9 cellular contexts compared by ENCODE assay signal in genomic region chr7:43764807-43765491, GRCh38. TPM values are rescaled to one million over a fixed set of nuclear protein-coding genes. Genes with fewer than 3 reads are reported as not detected.
DNase-seq lines count a peak whose midpoint lies in the region; ATAC-seq and TF ChIP-seq lines count a peak whose summit lies in the region.
"Had no signal": no experiment of that assay in that cellular context is flagged by ENCODE, and none has a peak within 500 bp of the region (broad histone marks: within the 10 kb centered on the region; RNA-seq: fewer than 3 reads in every experiment).

No MANE protein-coding gene starts in this region.

- H3K9me3 Mint-ChIP-seq in natural killer cell treated with Interleukin-12 subunit alpha and Interleukin-12 subunit beta and Interleukin-15 and Interleukin-18, amount 100 ng/mL, for 72 hours, result no peaks in the 10 kb centered on the region

- H3K9me3 ChIP-seq in lung (ENCODE audit: control insufficient read depth in 2 of 2, insufficient read depth in 1 of 2, low read length in 1 of 2), result no peaks in the 10 kb centered on the region
- H3K9me3 ChIP-seq: BLaER1 had no signal

- intact Hi-C loops in left cardiac atrium (cut with DNase I) (no loop called here), Right ventricle myocardium superior (cut with DNase I) (no loop called here)

- H3K4me1 ChIP-seq in lung (ENCODE audit: control insufficient read depth in 2 of 2, insufficient read depth in 2 of 2, low read length in 2 of 2), result peaks cover 0 to 10% of the 10 kb centered on the region in 2 donors
- H3K4me1 ChIP-seq: BLaER1 had no signal

- no peaks in the 10 kb centered on the region for H3K36me3 ChIP-seq in lung (ENCODE audit: control insufficient read depth in 2 of 2, insufficient read depth in 2 of 2, low read length in 2 of 2)
- H3K36me3 ChIP-seq: BLaER1 had no signal

- no peak overlapping the region for H3K4me3 Mint-ChIP-seq in natural killer cell treated with Interleukin-12 subunit alpha and Interleukin-12 subunit beta and Interleukin-15 and Interleukin-18, amount 100 ng/mL, for 72 hours

- H3K4me1 Mint-ChIP-seq in natural killer cell treated with Interleukin-12 subunit alpha and Interleukin-12 subunit beta and Interleukin-15 and Interleukin-18, amount 100 ng/mL, for 72 hours (ENCODE audit: low read depth in 2 of 2), result peaks cover 18 to 20% of the 10 kb centered on the region in 2 donors

- H3K4me3 ChIP-seq in lung, result no peak overlapping the region
- H3K4me3 ChIP-seq: BLaER1 had no signal

- 51 to 53% methylated on average over 10 of the region's 10 CpGs for WGBS in lung, 2 donors

- no peaks in the 10 kb centered on the region for H3K36me3 Mint-ChIP-seq in natural killer cell treated with Interleukin-12 subunit alpha and Interleukin-12 subunit beta and Interleukin-15 and Interleukin-18, amount 100 ng/mL, for 72 hours

- in situ Hi-C loops in T47D (cut with HindIII; ENCODE audit: low pct_unique_long_range_greater_than_20kb, low sequenced_read_pairs), result no loop called here

- H3K27ac ChIP-seq in lung (ENCODE audit: low read depth in 1 of 2, low read length in 1 of 2), result peak overlapping the region in 1 of 2 donors; percentile 73
- H3K27ac ChIP-seq: BLaER1 had no signal

- ATAC-seq in left cardiac atrium (peak; percentile 12 to 73), Right ventricle myocardium superior (ENCODE audit: poor library complexity) (no peak), lung (ENCODE audit: insufficient read depth, low FRiP score) (peak; percentile 70)
- no peak for ATAC-seq in natural killer cell treated with Interleukin-12 subunit alpha and Interleukin-12 subunit beta and Interleukin-15 and Interleukin-18, amount 100 ng/mL, for 72 hours

- H3K27me3 Mint-ChIP-seq in natural killer cell treated with Interleukin-12 subunit alpha and Interleukin-12 subunit beta and Interleukin-15 and Interleukin-18, amount 100 ng/mL, for 72 hours, result no peaks in the 10 kb centered on the region

- no peak for TF ChIP-seq CTCF in lung (IDR thresholded peaks at IDR 0.05; ENCODE audit: control extremely low read depth, extremely low read depth)

- DNase-seq in left cardiac atrium (no peak), Right ventricle myocardium superior (no peak), T47D (ENCODE audit: low read depth in 1 of 2, low spot score in 1 of 2) (peak; percentile 58 to 94), lung (ENCODE audit: low spot score) (peak; percentile 31), activated gamma-delta T cell treated with Interleukin-2 at 50 U/mL for 16 hours (no peak), medulla oblongata (ENCODE audit: extremely low spot score) (no peak)
- no peak for DNase-seq in natural killer cell treated with Interleukin-12 subunit alpha and Interleukin-12 subunit beta and Interleukin-15 and Interleukin-18, amount 100 ng/mL, for 72 hours (ENCODE audit: low spot score)
- no peak for DNase-seq in central memory CD4-positive, alpha-beta T cell

- H3K27me3 ChIP-seq in lung (ENCODE audit: control insufficient read depth, insufficient read depth), result no peaks in the 10 kb centered on the region

- H3K27ac Mint-ChIP-seq in natural killer cell treated with Interleukin-12 subunit alpha and Interleukin-12 subunit beta and Interleukin-15 and Interleukin-18, amount 100 ng/mL, for 72 hours, result peak overlapping the region in 1 of 2 donors; percentile 78

RNA-seq across cellular contexts. Expression of gene BLVRA, which starts 6.5 kb away (rescaled TPM):
- total RNA-seq in left cardiac atrium (10 to 100 TPM; 47.2 to 51.9 TPM), Right ventricle myocardium superior (51.5 TPM), lung (10 to 100 TPM; 25.9 to 92.2 TPM)
- 100 to 1,000 TPM; 102 to 143 TPM for polyA plus RNA-seq in lung
- 10 to 100 TPM; 34.6 to 62.0 TPM for total RNA-seq in natural killer cell treated with Interleukin-12 subunit alpha and Interleukin-12 subunit beta and Interleukin-15 and Interleukin-18, amount 100 ng/mL, for 72 hours

RNA-seq across cellular contexts. Expression of gene COA1, which starts 35.6 kb away (rescaled TPM):
- total RNA-seq in left cardiac atrium (10 to 100 TPM; 52.7 to 55.4 TPM), Right ventricle myocardium superior (66.4 TPM), lung (10 to 100 TPM; 47.7 to 92.1 TPM)
- polyA plus RNA-seq in lung, result 10 to 100 TPM; 35.0 to 37.6 TPM
- total RNA-seq in natural killer cell treated with Interleukin-12 subunit alpha and Interleukin-12 subunit beta and Interleukin-15 and Interleukin-18, amount 100 ng/mL, for 72 hours, result 100 to 1,000 TPM in 1 of 2 donors, 10 to 100 TPM in 1; 77.2 to 119 TPM

Comparison
In these comparisons a context has a peak if more than half of its experiments do, and no peak if none do; other contexts are left out.
1. ATAC-seq: peak in left cardiac atrium (2 of 2) and lung (single experiment); none in Right ventricle myocardium superior (single experiment) and natural killer cell treated with Interleukin-12 subunit alpha and Interleukin-12 subunit beta and Interleukin-15 and Interleukin-18, amount 100 ng/mL, for 72 hours (0 of 2).
2. DNase-seq: peak in T47D (2 of 2) and lung (single experiment); none in left cardiac atrium (single experiment), Right ventricle myocardium superior (single experiment), activated gamma-delta T cell treated with Interleukin-2 at 50 U/mL for 16 hours (single experiment), natural killer cell treated with Interleukin-12 subunit alpha and Interleukin-12 subunit beta and Interleukin-15 and Interleukin-18, amount 100 ng/mL, for 72 hours (single experiment), central memory CD4-positive, alpha-beta T cell (single experiment) and medulla oblongata (single experiment).